ENCODE assay signal across 8 cellular contexts in genomic region chr7:41696323-41696916, GRCh38. TPM values are rescaled to one million over a fixed set of nuclear protein-coding genes. Genes with fewer than 3 reads are reported as not detected.
A peak's percentile ranks its signal among the peaks of the same experiment; 100 is the strongest.
DNase-seq lines count a peak whose midpoint lies in the region; ATAC-seq and TF ChIP-seq lines count a peak whose summit lies in the region.

No MANE protein-coding gene starts in this region.

- no peaks in the 10 kb centered on the region for H3K4me1 ChIP-seq in OCI-LY7 (ENCODE audit: insufficient read depth, low read length, poor library complexity, severe bottlenecking)
- no peaks in the 10 kb centered on the region for H3K4me1 ChIP-seq in CD8-positive, alpha-beta memory T cell (ENCODE audit: insufficient read depth, low read length)

- CTCF ChIA-PET in OCI-LY7 (lab: Charles Lee; ENCODE audit: unreplicated experiment), result no interaction called here
- CTCF ChIA-PET in CD8-positive, alpha-beta memory T cell (lab: Charles Lee), result no interaction called here

- H3K9me3 Mint-ChIP-seq in CD8-positive, alpha-beta memory T cell, result peaks cover 0 to 5% (median 2%) of the 10 kb centered on the region in 5 donors

- H3K27ac Mint-ChIP-seq in CD8-positive, alpha-beta memory T cell, result no peak overlapping the region

- no peaks in the 10 kb centered on the region for H3K36me3 Mint-ChIP-seq in CD8-positive, alpha-beta memory T cell

- H4K20me1 ChIP-seq in OCI-LY7 (ENCODE audit: insufficient read depth, low read length), result no peaks in the 10 kb centered on the region

- H3K4me3 Mint-ChIP-seq in CD8-positive, alpha-beta memory T cell, result no peak overlapping the region

- no peak overlapping the region for H3K4me2 ChIP-seq in OCI-LY7 (ENCODE audit: low read length)

- no peak overlapping the region for H3K27ac ChIP-seq in OCI-LY7 (ENCODE audit: low read depth, low read length, poor library complexity, severe bottlenecking)
- peak overlapping the region; percentile 83 to 94 for H3K27ac ChIP-seq in coronary artery
- H3K27ac ChIP-seq in CD8-positive, alpha-beta memory T cell (ENCODE audit: low read depth, low read length), result no peak overlapping the region

- peak; percentile 83 for DNase-seq in ELF-1 (ENCODE audit: low read depth, low spot score)
- DNase-seq in HFF-Myc (ENCODE audit: extremely low read depth, low read depth), result peak; percentile 82
- peak; percentile 46 for DNase-seq in OCI-LY7 (ENCODE audit: low spot score)
- no peak for DNase-seq in coronary artery (ENCODE audit: low spot score)
- DNase-seq in left kidney (ENCODE audit: low read depth, low spot score), result peak; percentile 90
- DNase-seq in stimulated activated naive CD8-positive, alpha-beta T cell treated with anti-CD3 and anti-CD28 coated beads, Interleukin-15, Interleukin-2, amounts not matched to agents 100 U/mL and 50 U/mL, for 24 hours, result peak; percentile 31
- no peak for DNase-seq in CD8-positive, alpha-beta memory T cell
- DNase-seq in activated naive CD4-positive, alpha-beta T cell treated with Interleukin-2 at 50 U/mL for 16 hours, result no peak

- TF ChIP-seq CTCF in HFF-Myc (IDR thresholded peaks at IDR 0.05; ENCODE audit: low read depth, low read length, missing control alignments), result peak; percentile 83
- peak; percentile 89 for TF ChIP-seq CTCF in OCI-LY7 (conservative IDR thresholded peaks at IDR 0.05; ENCODE audit: low read length)
- TF ChIP-seq CTCF in coronary artery (IDR thresholded peaks at IDR 0.05), result peak; percentile 51

- POLR2A ChIA-PET in OCI-LY7 (lab: Charles Lee), result no interaction called here
- POLR2A ChIA-PET in CD8-positive, alpha-beta memory T cell (lab: Charles Lee), result no interaction called here

- peak overlapping the region; percentile 54 for H3K4me3 ChIP-seq in HFF-Myc (replicated peaks; ENCODE audit: low read depth, low read length)
- H3K4me3 ChIP-seq in OCI-LY7 (ENCODE audit: low read depth, low read length, poor library complexity, severe bottlenecking), result no peak overlapping the region
- peak overlapping the region; percentile 82 for H3K4me3 ChIP-seq in coronary artery
- H3K4me3 ChIP-seq in CD8-positive, alpha-beta memory T cell (ENCODE audit: low read length), result no peak overlapping the region

- H3K36me3 ChIP-seq in OCI-LY7 (ENCODE audit: insufficient read depth, low read length), result no peaks in the 10 kb centered on the region
- no peaks in the 10 kb centered on the region for H3K36me3 ChIP-seq in CD8-positive, alpha-beta memory T cell (ENCODE audit: insufficient read depth, low read length)

- no peaks in the 10 kb centered on the region for H3K9me2 ChIP-seq in OCI-LY7 (ENCODE audit: insufficient read depth, low read length)

- no peaks in the 10 kb centered on the region for H3K9me3 ChIP-seq in OCI-LY7 (ENCODE audit: low read length)
- no peaks in the 10 kb centered on the region for H3K9me3 ChIP-seq in CD8-positive, alpha-beta memory T cell (ENCODE audit: low read length)

- intact Hi-C loops in OCI-LY7 (cut with micrococcal nuclease; ENCODE audit: unreplicated experiment), result no loop called here

- peaks cover 0 to 3% (median 3%) of the 10 kb centered on the region in 3 donors for H3K4me1 Mint-ChIP-seq in CD8-positive, alpha-beta memory T cell

- H3K27me3 Mint-ChIP-seq in CD8-positive, alpha-beta memory T cell, result peaks cover 8 to 46% of the 10 kb centered on the region in 2 donors

- BruUV-seq in OCI-LY7 (replicated peaks; lab: Mats Ljungman, UMichigan), result no TSS peak

- no peak overlapping the region for H2AFZ ChIP-seq in OCI-LY7 (ENCODE audit: low read length)

- no peak for ATAC-seq in stimulated activated naive CD8-positive, alpha-beta T cell treated with anti-CD3 and anti-CD28 coated beads, Interleukin-15, Interleukin-2, amounts not matched to agents 100 U/mL and 50 U/mL, for 24 hours

- H3K79me2 ChIP-seq in OCI-LY7 (ENCODE audit: insufficient read depth, low read depth, low read length), result no peaks in the 10 kb centered on the region

- H3K27me3 ChIP-seq in CD8-positive, alpha-beta memory T cell (ENCODE audit: insufficient read depth, low read length, poor library complexity, severe bottlenecking), result no peaks in the 10 kb centered on the region

RNA-seq across cellular contexts. Expression of gene INHBA, which starts 6.5 kb away (rescaled TPM):
- not detected in 2 replicates for total RNA-seq in OCI-LY7 (2014; rRNA removed; shearing (Covaris generic))
- not detected in 2 replicates for total RNA-seq in OCI-LY7 (2022)
- not detected for total RNA-seq in CD8-positive, alpha-beta memory T cell
- not detected for polyA plus RNA-seq in CD8-positive, alpha-beta memory T cell

Comparison
In these comparisons a context has a peak if more than half of its experiments do, and no peak if none do; other contexts are left out.
1. DNase-seq: peak in ELF-1 (single experiment), HFF-Myc (single experiment), OCI-LY7 (single experiment), left kidney (single experiment) and stimulated activated naive CD8-positive, alpha-beta T cell treated with anti-CD3 and anti-CD28 coated beads, Interleukin-15, Interleukin-2, amounts not matched to agents 100 U/mL and 50 U/mL, for 24 hours (single experiment); none in coronary artery (single experiment), CD8-positive, alpha-beta memory T cell (0 of 5) and activated naive CD4-positive, alpha-beta T cell treated with Interleukin-2 at 50 U/mL for 16 hours (single experiment).
2. H3K4me3 ChIP-seq: peak in HFF-Myc (single experiment) and coronary artery (single experiment); none in OCI-LY7 (single experiment) and CD8-positive, alpha-beta memory T cell (single experiment).
3. H3K27ac ChIP-seq: peak in coronary artery (2 of 2); none in OCI-LY7 (single experiment) and CD8-positive, alpha-beta memory T cell (single experiment).
4. Peak in every context shown above with its lines, with median percentiles within 50 percentile points of each other: CTCF ChIP-seq.